9 cellular contexts compared by ENCODE assay signal in the genomic region with DNA sequence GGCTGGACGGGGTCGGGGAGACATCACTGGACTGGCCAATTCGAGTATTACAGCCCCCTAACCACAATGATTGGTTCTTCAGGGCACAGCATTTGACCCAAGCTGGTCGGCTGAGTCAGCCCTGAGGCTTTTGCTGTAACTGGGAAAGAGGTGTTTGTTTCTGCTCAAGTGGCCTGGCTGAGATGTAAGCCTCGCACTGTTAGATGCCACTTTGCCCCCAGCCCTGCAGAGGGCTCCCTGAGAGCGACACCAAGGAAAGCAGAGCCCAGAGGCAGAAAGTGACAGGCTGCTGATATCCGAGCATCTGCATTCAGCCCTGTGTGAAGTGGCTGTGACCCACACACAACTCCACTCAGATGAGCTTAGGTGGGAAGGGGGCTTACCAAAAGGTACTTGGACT. TPM values are rescaled to one million over a fixed set of nuclear protein-coding genes. Genes with fewer than 3 reads are reported as not detected.
A peak's percentile ranks its signal among the peaks of the same experiment; 100 is the strongest.
DNase-seq lines count a peak whose midpoint lies in the region; ATAC-seq and TF ChIP-seq lines count a peak whose summit lies in the region.
"Had no signal": no experiment of that assay in that cellular context is flagged by ENCODE, and none has a peak within 500 bp of the region (broad histone marks: within the 10 kb centered on the region; RNA-seq: fewer than 3 reads in every experiment).

No MANE protein-coding gene starts in this region.

- H3K4me1 ChIP-seq in RWPE2 (ENCODE audit: insufficient read depth, poor library complexity, severe bottlenecking) (no peaks in the 10 kb centered on the region), foreskin keratinocyte (no peaks in the 10 kb centered on the region), uterus (no peaks in the 10 kb centered on the region)
- H3K4me1 ChIP-seq: BLaER1 treated with 17β-estradiol and CSF1 and Interleukin-3, amounts not matched to agents 10 nM and 100 nM had no signal

- peaks cover 14% of the 10 kb centered on the region for H3K36me3 ChIP-seq in RWPE2 (ENCODE audit: low read depth)
- no peaks in the 10 kb centered on the region for H3K36me3 ChIP-seq in uterus

- H3K27me3 ChIP-seq in RWPE2 (ENCODE audit: insufficient read depth, poor library complexity, severe bottlenecking) (no peaks in the 10 kb centered on the region), foreskin keratinocyte (no peaks in the 10 kb centered on the region), uterus (no peaks in the 10 kb centered on the region)
- H3K27me3 ChIP-seq: BLaER1 treated with 17β-estradiol and CSF1 and Interleukin-3, amounts not matched to agents 10 nM and 100 nM had no signal

- H3K27ac ChIP-seq in RWPE2 (ENCODE audit: poor library complexity, severe bottlenecking) (no peak overlapping the region), foreskin keratinocyte (no peak overlapping the region), uterus (no peak overlapping the region)
- H3K27ac ChIP-seq: BLaER1 treated with 17β-estradiol and CSF1 and Interleukin-3, amounts not matched to agents 10 nM and 100 nM had no signal

- ATAC-seq in RWPE2 (ENCODE audit: low read depth) (peak; percentile 63), foreskin keratinocyte (no peak), HG02938 (IDR thresholded peaks at IDR 0.05; ENCODE audit: unreplicated experiment) (no peak)

- H3K4me3 ChIP-seq in RWPE2 (ENCODE audit: severe bottlenecking) (no peak overlapping the region), uterus (no peak overlapping the region)
- H3K4me3 ChIP-seq: BLaER1 treated with 17β-estradiol and CSF1 and Interleukin-3, amounts not matched to agents 10 nM and 100 nM had no signal

- TF ChIP-seq CTCF in RWPE2 (IDR thresholded peaks at IDR 0.05; ENCODE audit: poor library complexity, severe bottlenecking): peak; percentile 61
- peak; percentile 45 for TF ChIP-seq CTCF in foreskin keratinocyte (conservative IDR thresholded peaks at IDR 0.05)
- TF ChIP-seq CTCF in uterus (IDR thresholded peaks at IDR 0.05): no peak

- intact Hi-C loops in uterus (cut with DNase I; ENCODE audit: low total_unique reads): no loop called here

- TF ChIP-seq POLR2A in uterus (IDR thresholded peaks at IDR 0.05): no peak

- DNase-seq in NCI-H748 (lab: John Stamatoyannopoulos, UW; ENCODE audit: unreplicated experiment) (peak; percentile 38), NCI-H748 treated with DMSO at 0.1 percent for 48 hours (lab: John Stamatoyannopoulos, UW) (no peak), KBM-7 (peak; percentile 37), RWPE2 (ENCODE audit: low spot score) (no peak), foreskin keratinocyte (no peak), renal cortical epithelial cell (ENCODE audit: low read depth) (peak; percentile 69), uterus (no peak)

- in situ Hi-C loops in KBM-7 (cut with MboI; ENCODE audit: low pct_unique_long_range_greater_than_20kb, low sequenced_read_pairs): no loop called here

- H3K9me3 ChIP-seq in RWPE2 (ENCODE audit: severe bottlenecking) (no peaks in the 10 kb centered on the region), uterus (no peaks in the 10 kb centered on the region)
- H3K9me3 ChIP-seq: BLaER1 treated with 17β-estradiol and CSF1 and Interleukin-3, amounts not matched to agents 10 nM and 100 nM had no signal

RNA-seq across cellular contexts. Expression of a gene that starts 19.4 kb away (rescaled TPM):
- total RNA-seq in foreskin keratinocyte (168 and 180 TPM in 2 replicates), renal cortical epithelial cell (477 and 539 TPM in 2 replicates), uterus (100 to 1,000 TPM; 124 to 310 (median 195) TPM)
- polyA plus RNA-seq in foreskin keratinocyte: 181 and 191 TPM in 2 replicates

RNA-seq across cellular contexts. Expression of a gene that starts 31.8 kb away (rescaled TPM):
- not detected in 2 replicates for total RNA-seq in foreskin keratinocyte
- not detected in 2 replicates for polyA plus RNA-seq in foreskin keratinocyte
- not detected in 2 replicates for total RNA-seq in renal cortical epithelial cell
- total RNA-seq in uterus: not detected

RNA-seq across cellular contexts. Expression of a gene that starts 54.4 kb away (rescaled TPM):
- total RNA-seq in foreskin keratinocyte: 1.5 and 3.2 TPM in 2 replicates
- polyA plus RNA-seq in foreskin keratinocyte: 1.7 and 2.2 TPM in 2 replicates
- total RNA-seq in renal cortical epithelial cell: 13.8 and 37.0 TPM in 2 replicates
- 1 to 10 TPM in 2 of 4 donors, not detected in 2; 2.1 to 8.4 TPM for total RNA-seq in uterus

Comparison
In these comparisons a context has a peak if more than half of its experiments do, and no peak if none do; other contexts are left out.
1. DNase-seq: peak in NCI-H748 (single experiment), KBM-7 (single experiment) and renal cortical epithelial cell (single experiment); none in NCI-H748 treated with DMSO at 0.1 percent for 48 hours (single experiment), RWPE2 (single experiment), foreskin keratinocyte (0 of 2) and uterus (0 of 2).
2. CTCF ChIP-seq: peak in RWPE2 (single experiment) and foreskin keratinocyte (single experiment); none in uterus (0 of 4).